Comparison of ENCODE assay signal across 8 cellular contexts in genomic region chr11:23217072-23217471, GRCh38.
"Had no signal": no experiment of that assay in that cellular context is flagged by ENCODE, and none has a peak within 500 bp of the region (broad histone marks: within the 10 kb centered on the region; RNA-seq: fewer than 3 reads in every experiment).

No MANE protein-coding gene starts in this region.

- H3K4me3 Mint-ChIP-seq: HFFc6, IgD-negative memory B cell had no signal

- H3K27ac Mint-ChIP-seq: HFFc6, IgD-negative memory B cell had no signal

- H3K27ac ChIP-seq: HL-60 had no signal

- H3K27me3 Mint-ChIP-seq: IgD-negative memory B cell had no signal

- H3K4me3 ChIP-seq: HAP-1 had no signal

- H3K36me3 Mint-ChIP-seq: IgD-negative memory B cell had no signal

- H3K9me3 ChIP-seq: HAP-1 had no signal

- ATAC-seq: HCT116, HepG2 had no signal

- H3K4me1 ChIP-seq: HAP-1 had no signal

- DNase-seq: GOT3, H7, HFFc6 had no signal

- H3K36me3 ChIP-seq: HAP-1 had no signal

- H3K4me1 Mint-ChIP-seq: IgD-negative memory B cell had no signal
